1 cellular context compared by ENCODE assay signal in genomic region chr6:153108320-153108719, GRCh38.
TF ChIP-seq lines count a peak whose summit lies in the region.

No MANE protein-coding gene starts in this region.

TF ChIP-seq in HepG2, 621 proteins besides CTCF, POLR2A, EP300 and RAD21 (continued from another document):
- TF ChIP-seq HNF1A (IDR thresholded peaks at IDR 0.05; ENCODE audit: low read depth) (no peak), HNF1A (CRISPR knock-in tag; IDR thresholded peaks at IDR 0.05; ENCODE audit: borderline replicate concordance) (no peak), CHD4 (IDR thresholded peaks at IDR 0.05; ENCODE audit: borderline replicate concordance, low read length) (no peak), RFX5 (IDR thresholded peaks at IDR 0.05; ENCODE audit: low read depth, low read length) (no peak), ZNF747 (CRISPR knock-in tag; IDR thresholded peaks at IDR 0.05; ENCODE audit: borderline replicate concordance) (no peak), EED (CRISPR knock-in tag; IDR thresholded peaks at IDR 0.05) (no peak), GATA4 (IDR thresholded peaks at IDR 0.05; ENCODE audit: borderline replicate concordance, low read depth) (no peak), ZSCAN12 (CRISPR knock-in tag; IDR thresholded peaks at IDR 0.05) (no peak)
